Comparison of ENCODE assay signal across 14 cellular contexts in genomic region chr4:70818173-70818856, GRCh38. TPM values are rescaled to one million over a fixed set of nuclear protein-coding genes. Genes with fewer than 3 reads are reported as not detected.
DNase-seq lines count a peak whose midpoint lies in the region; ATAC-seq, FAIRE-seq and TF ChIP-seq lines count a peak whose summit lies in the region.
"Had no signal": no experiment of that assay in that cellular context is flagged by ENCODE, and none has a peak within 500 bp of the region (broad histone marks: within the 10 kb centered on the region; RNA-seq: fewer than 3 reads in every experiment).

No MANE protein-coding gene starts in this region.

- H3K4me2 ChIP-seq in endothelial cell of umbilical vein (ENCODE audit: insufficient read depth, low read length) = no peak overlapping the region

- DNase-seq in GM12865 (ENCODE audit: low read depth) (peak; percentile 19), GM20000 (ENCODE audit: low spot score) (peak; percentile 21), endothelial cell of umbilical vein (ENCODE audit: low read depth, low spot score) (no peak), T-helper 2 cell (no peak), HT-29 (ENCODE audit: low spot score) (no peak), MG63 (no peak), DMS 273 (lab: John Stamatoyannopoulos, UW; ENCODE audit: unreplicated experiment) (no peak)
- DNase-seq: activated CD8-positive, alpha-beta memory T cell treated with anti-CD3 and anti-CD28 coated beads, Interleukin-2, amount 50 U/mL, for 48 hours; NCI-H748 treated with DMSO at 0.1 percent for 48 hours; nucleus accumbens; stimulated activated CD4-positive, alpha-beta T cell treated with anti-CD3 and anti-CD28 coated beads, Interleukin-4, amount 100 ng/mL, for 4 hours; SW 1271 had no signal

- no peaks in the 10 kb centered on the region for H4K20me1 ChIP-seq in endothelial cell of umbilical vein (replicated peaks; ENCODE audit: control insufficient read depth, extremely low read depth, insufficient read depth, low read length)

- no peaks in the 10 kb centered on the region for H3K9me1 ChIP-seq in endothelial cell of umbilical vein (replicated peaks; ENCODE audit: control insufficient read depth, extremely low read depth, insufficient read depth, low read length)

- H3K4me1 ChIP-seq in endothelial cell of umbilical vein (ENCODE audit: control insufficient read depth, extremely low read depth, insufficient read depth, low read length) = no peaks in the 10 kb centered on the region

- no peak overlapping the region for H3K27ac ChIP-seq in endothelial cell of umbilical vein (ENCODE audit: insufficient read depth, low read depth, low read length)

- peak; percentile 55 for ATAC-seq in HG03457 (IDR thresholded peaks at IDR 0.05; ENCODE audit: unreplicated experiment)

- no peak for TF ChIP-seq POLR2A in endothelial cell of umbilical vein (IDR thresholded peaks at IDR 0.05; ENCODE audit: low read depth, low read length)

- no peaks in the 10 kb centered on the region for H3K79me2 ChIP-seq in endothelial cell of umbilical vein (ENCODE audit: control insufficient read depth, insufficient read depth, low read length)

- TSS peak; percentile 2 for BruUV-seq in endothelial cell of umbilical vein (replicated peaks; lab: Mats Ljungman, UMichigan)

- dilution Hi-C loops in endothelial cell of umbilical vein (cut with MboI; ENCODE audit: extremely low pct_ligation_motif_present, low sequenced_read_pairs) = no loop called here

- H3K9me3 ChIP-seq in endothelial cell of umbilical vein (replicated peaks; ENCODE audit: control insufficient read depth, insufficient read depth, low read length) (no peaks in the 10 kb centered on the region), MG63 (no peaks in the 10 kb centered on the region)

- H3K9ac ChIP-seq in endothelial cell of umbilical vein (replicated peaks; ENCODE audit: extremely low read depth, insufficient read depth, low read length) = no peak overlapping the region

- H3K36me3 ChIP-seq in endothelial cell of umbilical vein (ENCODE audit: control insufficient read depth in 2 of 2, extremely low read depth in 1 of 2, insufficient read depth in 2 of 2, low read length in 2 of 2) = peaks cover 9 to 12% of the 10 kb centered on the region in 2 experiments
- H3K36me3 ChIP-seq in MG63 = peaks cover 21% of the 10 kb centered on the region

- TF ChIP-seq CTCF in GM12865 (IDR thresholded peaks at IDR 0.05; ENCODE audit: insufficient read depth, low read depth, low read length, missing control alignments) = no peak
- no peak for TF ChIP-seq CTCF in GM20000 (IDR thresholded peaks at IDR 0.05; ENCODE audit: extremely low read depth, missing control alignments)
- no peak for TF ChIP-seq CTCF in endothelial cell of umbilical vein (IDR thresholded peaks at IDR 0.05; ENCODE audit: extremely low read depth in 1 of 2, insufficient read depth in 1 of 2, low read depth in 1 of 2, low read length in 2 of 2)

- FAIRE-seq in endothelial cell of umbilical vein (lab: Jason Lieb, UNC) = no peak
- FAIRE-seq: keratinocyte had no signal

- no peak overlapping the region for H2AFZ ChIP-seq in endothelial cell of umbilical vein (ENCODE audit: low read depth, low read length)

- H3K27me3 ChIP-seq in endothelial cell of umbilical vein (ENCODE audit: control insufficient read depth in 2 of 2, insufficient read depth in 2 of 2, low read length in 2 of 2) = no peaks in the 10 kb centered on the region
- H3K27me3 ChIP-seq in MG63 = no peaks in the 10 kb centered on the region

- POLR2A ChIA-PET in endothelial cell of umbilical vein (lab: Charles Lee) = no interaction called here

- intact Hi-C loops in endothelial cell of umbilical vein (cut with micrococcal nuclease) = no loop called here

- H3K4me3 ChIP-seq in GM12865 (ENCODE audit: low read depth, low read length) (no peak overlapping the region), endothelial cell of umbilical vein (replicated peaks in 1 of 3; ENCODE audit: insufficient read depth in 1 of 3, low read depth in 1 of 3, low read length in 3 of 3) (no peak overlapping the region), MG63 (no peak overlapping the region)

- CTCF ChIA-PET in endothelial cell of umbilical vein (lab: Charles Lee) = interaction anchor here (1.4 to 1.8 kb wide), 2 partner anchors 114 to 191 kb away, joined by 4 to 7 read pairs; no protein-coding TSS in a partner anchor

TF ChIP-seq in endothelial cell of umbilical vein, 7 proteins besides CTCF, POLR2A, EP300 and RAD21:
- TF ChIP-seq FOS (IDR thresholded peaks at IDR 0.05; ENCODE audit: borderline replicate concordance, insufficient read depth, low read length) = no peak
- no peak for TF ChIP-seq MAX (IDR thresholded peaks at IDR 0.05; ENCODE audit: insufficient read depth, insufficient read length)
- no peak for TF ChIP-seq POLR2AphosphoS5 (IDR thresholded peaks at IDR 0.05; ENCODE audit: insufficient read depth, low read depth, low read length)
- no peak for TF ChIP-seq JUN (IDR thresholded peaks at IDR 0.05; ENCODE audit: borderline replicate concordance, insufficient read depth, insufficient read length, low read depth)
- no peak for TF ChIP-seq MYC (IDR thresholded peaks at IDR 0.05; ENCODE audit: low read depth, low read length)
- no peak for TF ChIP-seq GATA2 (IDR thresholded peaks at IDR 0.05; ENCODE audit: insufficient read depth, insufficient read length, low read depth, low read length)

RNA-seq across cellular contexts. Expression of gene GRSF1, which starts 21.4 kb away (rescaled TPM):
- 70.7 and 71.6 TPM in 2 replicates for total RNA-seq in endothelial cell of umbilical vein
- 26.2 and 29.1 TPM in 2 replicates for polyA plus RNA-seq in endothelial cell of umbilical vein
- polyA plus RNA-seq in endothelial cell of umbilical vein (2011; cell fraction: cytosol; rRNA removed) = 36.4 and 40.7 TPM in 2 replicates
- 27.6 and 37.4 TPM in 2 replicates for polyA plus RNA-seq in endothelial cell of umbilical vein (2011; cell fraction: nucleus; rRNA removed)
- polyA plus RNA-seq in endothelial cell of umbilical vein (2012) = 54.4 and 68.6 TPM in 2 replicates
- 27.0 and 31.5 TPM in 2 replicates for polyA minus RNA-seq in endothelial cell of umbilical vein
- polyA minus RNA-seq in endothelial cell of umbilical vein (2011; cell fraction: cytosol; rRNA and poly(A)+ RNA removed) = 35.4 TPM
- 9.0 and 10.4 TPM in 2 replicates for polyA minus RNA-seq in endothelial cell of umbilical vein (2011; cell fraction: nucleus; rRNA and poly(A)+ RNA removed)
- total RNA-seq in HT-29 (2014; rRNA removed; shearing (Covaris generic)) = 40.7 and 48.3 TPM in 2 replicates
- 81.3 and 114 TPM in 2 replicates for total RNA-seq in MG63 (2014; rRNA removed; shearing (Covaris generic); ENCODE audit: low replicate concordance)

Comparison
In these comparisons a context has a peak if more than half of its experiments do, and no peak if none do; other contexts are left out.
1. DNase-seq: peak in GM12865 (single experiment) and GM20000 (single experiment); none in endothelial cell of umbilical vein (single experiment), T-helper 2 cell (0 of 5), HT-29 (single experiment), MG63 (single experiment) and DMS 273 (single experiment).